9 cellular contexts compared by ENCODE assay signal in genomic region chr7:114405427-114405826, GRCh38. TPM values are rescaled to one million over a fixed set of nuclear protein-coding genes. Genes with fewer than 3 reads are reported as not detected.
DNase-seq lines count a peak whose midpoint lies in the region; ATAC-seq and TF ChIP-seq lines count a peak whose summit lies in the region.
"Had no signal": no experiment of that assay in that cellular context is flagged by ENCODE, and none has a peak within 500 bp of the region (broad histone marks: within the 10 kb centered on the region; RNA-seq: fewer than 3 reads in every experiment).

No MANE protein-coding gene starts in this region.

- H3K9me3 ChIP-seq in fibroblast of lung (ENCODE audit: control insufficient read depth, insufficient read depth, low read depth, low read length), result no peaks in the 10 kb centered on the region

- no peaks in the 10 kb centered on the region for H3K36me3 ChIP-seq in fibroblast of lung (ENCODE audit: control insufficient read depth, insufficient read depth, low read length)

- no peaks in the 10 kb centered on the region for H3K79me2 ChIP-seq in fibroblast of lung (ENCODE audit: control insufficient read depth, insufficient read depth, low read length)

- no peak for DNase-seq in GM13976 (ENCODE audit: low spot score)
- no peak for DNase-seq in HFFc6
- DNase-seq in NCI-H526 (lab: John Stamatoyannopoulos, UW), result peak; percentile 22 to 44
- DNase-seq in fibroblast of lung (ENCODE audit: low read depth in 2 of 2), result peak; percentile 19 to 58
- no peak for DNase-seq in T-cell
- no peak for DNase-seq in stimulated activated CD4-positive, alpha-beta T cell treated with anti-CD3 and anti-CD28 coated beads, Interleukin-15, amount 100 ng/mL, for 24 hours
- no peak for DNase-seq in DMS79 (lab: John Stamatoyannopoulos, UW)
- no peak for DNase-seq in T-helper 1 cell

- no peaks in the 10 kb centered on the region for H4K20me1 ChIP-seq in fibroblast of lung (ENCODE audit: control insufficient read depth, extremely low read depth, insufficient read depth, low read length)

- H3K4me3 Mint-ChIP-seq in HFFc6, result no peak overlapping the region
- H3K4me3 Mint-ChIP-seq in T-cell, result no peak overlapping the region

- H3K9me3 Mint-ChIP-seq in HFFc6 (peaks cover 10% of the 10 kb centered on the region), T-cell (no peaks in the 10 kb centered on the region)

- no peak for ATAC-seq in T-cell (replicated peaks in 1 of 4)

- H3K27me3 ChIP-seq in fibroblast of lung (ENCODE audit: control insufficient read depth, insufficient read depth, low read length), result no peaks in the 10 kb centered on the region

- no peak overlapping the region for H2AFZ ChIP-seq in fibroblast of lung (ENCODE audit: low read length)

- H3K27ac Mint-ChIP-seq in HFFc6 (no peak overlapping the region), T-cell (no peak overlapping the region)

- POLR2A ChIA-PET in T-cell (lab: Charles Lee), result no interaction called here

- in situ Hi-C loops in GM13976 (cut with MboI; ENCODE audit: low sequenced_read_pairs, unreplicated experiment), result no loop called here

- no peak overlapping the region for H3K4me3 ChIP-seq in fibroblast of lung (replicated peaks in 1 of 4; ENCODE audit: control extremely low read depth in 1 of 4, insufficient read depth in 1 of 4, low read depth in 3 of 4, low read length in 4 of 4)
- H3K4me3 ChIP-seq: SK-N-MC had no signal

- H3K4me1 Mint-ChIP-seq in HFFc6 (ENCODE audit: low read depth) (no peaks in the 10 kb centered on the region; the same call in 1 of the 2 replicates), T-cell (no peaks in the 10 kb centered on the region)

- H3K4me1 ChIP-seq in fibroblast of lung (ENCODE audit: control insufficient read depth, extremely low read depth, insufficient read depth, low read length), result no peaks in the 10 kb centered on the region

- no peak overlapping the region for H3K27ac ChIP-seq in fibroblast of lung (ENCODE audit: insufficient read depth, low read length)
- H3K27ac ChIP-seq: SK-N-MC had no signal

- H3K36me3 Mint-ChIP-seq in HFFc6 (ENCODE audit: low read depth) (no peaks in the 10 kb centered on the region), T-cell (no peaks in the 10 kb centered on the region)

- peak; percentile 10 for TF ChIP-seq CTCF in GM13976 (IDR thresholded peaks at IDR 0.05; ENCODE audit: borderline replicate concordance, control extremely low read depth, extremely low read depth, insufficient read depth, missing control alignments)
- peak; percentile 50 for TF ChIP-seq CTCF in HFFc6 (IDR thresholded peaks at IDR 0.05)
- peak in 1 of 2 donors; percentile 42 for TF ChIP-seq CTCF in fibroblast of lung (conservative IDR thresholded peaks at IDR 0.05 in 1 of 2, IDR thresholded peaks at IDR 0.05 in 1 of 2; ENCODE audit: low read depth in 1 of 2, low read length in 2 of 2)

- H3K27me3 Mint-ChIP-seq in HFFc6 (ENCODE audit: insufficient read depth), result no peaks in the 10 kb centered on the region; the same call in 1 of the 2 replicates
- H3K27me3 Mint-ChIP-seq in T-cell, result no peaks in the 10 kb centered on the region

- no peak overlapping the region for H3K9ac ChIP-seq in fibroblast of lung (ENCODE audit: insufficient read depth, low read length)

- CTCF ChIA-PET in T-cell (lab: Charles Lee), result no interaction called here

- H3K4me2 ChIP-seq in fibroblast of lung (ENCODE audit: extremely low read depth, insufficient read depth, low read length), result no peak overlapping the region

RNA-seq across cellular contexts. Expression of gene FOXP2, which starts 9.2 kb away (rescaled TPM):
- total RNA-seq in HFFc6 (2021; fragmentation: NEBNext Ultra II Directional; extraction: Animal tissue kit (Norgen Biotek cat#: 25700)), result under 1 TPM; 0.02 to 0.41 (median 0.20) TPM
- total RNA-seq in fibroblast of lung (4.9 and 8.4 TPM in 2 replicates), T-cell (under 1 TPM in 1 of 5 donors, not detected in 4; 0.19 TPM)
- polyA plus RNA-seq in fibroblast of lung, result 2.8 and 5.4 TPM in 2 replicates
- polyA plus RNA-seq in fibroblast of lung (2012), result 1.2 and 2.7 TPM in 2 replicates
- 1.3 and 4.4 TPM in 2 replicates for polyA minus RNA-seq in fibroblast of lung (ENCODE audit: low replicate concordance)

Comparison
In these comparisons a context has a peak if more than half of its experiments do, and no peak if none do; other contexts are left out.
1. DNase-seq: peak in NCI-H526 (2 of 2) and fibroblast of lung (2 of 2); none in GM13976 (single experiment), HFFc6 (single experiment), T-cell (0 of 34), stimulated activated CD4-positive, alpha-beta T cell treated with anti-CD3 and anti-CD28 coated beads, Interleukin-15, amount 100 ng/mL, for 24 hours (single experiment), DMS79 (single experiment) and T-helper 1 cell (0 of 5).